In genomic region chr4:182944484-182945227, GRCh38 we compare ENCODE assay signal across 2 cellular contexts.
TF ChIP-seq lines count a peak whose summit lies in the region.

No MANE protein-coding gene starts in this region.

TF ChIP-seq in IMR-90, 13 proteins besides CTCF, POLR2A, EP300 and RAD21:
- no peak for TF ChIP-seq NFE2L2 (IDR thresholded peaks at IDR 0.05; ENCODE audit: low read depth, low read length)
- TF ChIP-seq MAFK (IDR thresholded peaks at IDR 0.05; ENCODE audit: low read depth, low read length), result no peak
- no peak for TF ChIP-seq RFX5 (IDR thresholded peaks at IDR 0.05; ENCODE audit: low read depth, low read length)
- no peak for TF ChIP-seq CEBPB (IDR thresholded peaks at IDR 0.05; ENCODE audit: low read depth, low read length)
- no peak for TF ChIP-seq RCOR1 (IDR thresholded peaks at IDR 0.05; ENCODE audit: insufficient replicate concordance, low read length)
- TF ChIP-seq MAZ (IDR thresholded peaks at IDR 0.05; ENCODE audit: borderline replicate concordance, low read depth, low read length), result no peak
- no peak for TF ChIP-seq SMC3 (IDR thresholded peaks at IDR 0.05; ENCODE audit: low read depth, low read length)
- TF ChIP-seq, protein P1, sequence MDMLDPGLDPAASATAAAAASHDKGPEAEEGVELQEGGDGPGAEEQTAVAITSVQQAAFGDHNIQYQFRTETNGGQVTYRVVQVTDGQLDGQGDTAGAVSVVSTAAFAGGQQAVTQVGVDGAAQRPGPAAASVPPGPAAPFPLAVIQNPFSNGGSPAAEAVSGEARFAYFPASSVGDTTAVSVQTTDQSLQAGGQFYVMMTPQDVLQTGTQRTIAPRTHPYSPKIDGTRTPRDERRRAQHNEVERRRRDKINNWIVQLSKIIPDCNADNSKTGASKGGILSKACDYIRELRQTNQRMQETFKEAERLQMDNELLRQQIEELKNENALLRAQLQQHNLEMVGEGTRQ (IDR thresholded peaks at IDR 0.05; ENCODE audit: low read depth, low read length), result no peak
- no peak for TF ChIP-seq ELK1 (IDR thresholded peaks at IDR 0.05; ENCODE audit: borderline replicate concordance, low read depth, low read length)
- no peak for TF ChIP-seq FOS (IDR thresholded peaks at IDR 0.05; ENCODE audit: low read depth, low read length)
- no peak for TF ChIP-seq CHD1 (IDR thresholded peaks at IDR 0.05; ENCODE audit: low read depth, low read length)
- no peak for TF ChIP-seq BHLHE40 (IDR thresholded peaks at IDR 0.05; ENCODE audit: low read depth, low read length)
- no peak for TF ChIP-seq MXI1 (IDR thresholded peaks at IDR 0.05; ENCODE audit: borderline replicate concordance, low read depth, low read length)
TF ChIP-seq in IMR-90: peak in this region for 0.

TF ChIP-seq in K562, 482 proteins besides CTCF, POLR2A, EP300 and RAD21:
- TF ChIP-seq NR2C1 (IDR thresholded peaks at IDR 0.05) (no peak), NR2C1 (tag; IDR thresholded peaks at IDR 0.05) (no peak), ZNF121 (CRISPR knock-in tag; conservative IDR thresholded peaks at IDR 0.05) (peak; percentile 90)
